10 cellular contexts compared by ENCODE assay signal in the genomic region with DNA sequence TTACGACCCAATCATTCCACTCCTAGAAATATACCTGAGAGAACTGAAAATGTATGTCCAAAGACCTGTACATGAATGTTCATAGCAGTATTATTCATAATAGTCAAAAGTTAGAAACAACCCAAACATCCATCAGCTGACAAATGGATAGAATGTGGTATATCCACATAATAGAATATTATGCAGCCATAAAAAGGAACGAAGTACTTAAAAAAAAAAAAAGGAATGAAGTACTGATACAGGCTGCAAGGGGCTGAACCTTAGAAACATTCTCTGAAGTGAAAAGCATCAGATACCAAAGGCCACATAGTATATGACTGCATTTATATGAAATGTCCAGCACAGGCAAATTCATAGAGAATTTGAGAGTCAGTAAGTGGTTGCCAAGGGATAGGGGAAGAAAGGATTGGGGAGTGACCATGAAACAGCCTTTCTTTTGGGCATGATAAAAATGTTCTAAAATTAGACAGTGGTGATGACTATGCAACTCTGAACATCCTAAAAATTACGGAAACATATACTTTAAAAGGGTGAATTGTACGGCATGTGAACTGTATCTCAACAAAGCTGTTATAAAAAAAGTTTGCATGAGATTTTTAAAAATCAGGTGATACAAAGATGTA. TPM values are rescaled to one million over a fixed set of nuclear protein-coding genes. Genes with fewer than 3 reads are reported as not detected.
A peak's percentile ranks its signal among the peaks of the same experiment; 100 is the strongest.
DNase-seq lines count a peak whose midpoint lies in the region; ATAC-seq and TF ChIP-seq lines count a peak whose summit lies in the region.
"Had no signal": no experiment of that assay in that cellular context is flagged by ENCODE, and none has a peak within 500 bp of the region (broad histone marks: within the 10 kb centered on the region; RNA-seq: fewer than 3 reads in every experiment).

No MANE protein-coding gene starts in this region.

- TF ChIP-seq POLR2A in sigmoid colon (IDR thresholded peaks at IDR 0.05), result no peak

- intact Hi-C loops in sigmoid colon (cut with DNase I), result no loop called here

- TF ChIP-seq CTCF in KMS-11 (conservative IDR thresholded peaks at IDR 0.05; ENCODE audit: low read depth, low read length), result no peak
- no peak for TF ChIP-seq CTCF in sigmoid colon (IDR thresholded peaks at IDR 0.05)

- H4K20me1 ChIP-seq in KMS-11 (ENCODE audit: insufficient read depth), result no peaks in the 10 kb centered on the region; the same call in 1 of the 2 replicates

- H3K4me1 Mint-ChIP-seq in activated naive CD8-positive, alpha-beta T cell treated with anti-CD3 and anti-CD28 coated beads for 36 hours, result peaks cover 69% of the 10 kb centered on the region

- H3K27me3 Mint-ChIP-seq in activated naive CD8-positive, alpha-beta T cell treated with anti-CD3 and anti-CD28 coated beads for 36 hours, result no peaks in the 10 kb centered on the region

- H3K36me3 ChIP-seq in KMS-11 (ENCODE audit: insufficient read depth) (no peaks in the 10 kb centered on the region), sigmoid colon (no peaks in the 10 kb centered on the region)
- H3K36me3 ChIP-seq: WERI-Rb-1 had no signal

- ATAC-seq in HG03378 (IDR thresholded peaks at IDR 0.05; ENCODE audit: unreplicated experiment), result no peak

- peak overlapping the region; percentile 91 for H3K4me3 Mint-ChIP-seq in activated naive CD8-positive, alpha-beta T cell treated with anti-CD3 and anti-CD28 coated beads for 36 hours

- H3K4me1 ChIP-seq in KMS-11 (ENCODE audit: low read depth, poor library complexity, severe bottlenecking), result peaks cover 50% of the 10 kb centered on the region
- H3K4me1 ChIP-seq in sigmoid colon, result peaks cover 4 to 19% (median 12%) of the 10 kb centered on the region in 4 donors

- peak overlapping the region; percentile 89 for H3K27ac Mint-ChIP-seq in activated naive CD8-positive, alpha-beta T cell treated with anti-CD3 and anti-CD28 coated beads for 36 hours

- DNase-seq in CD1c-positive myeloid dendritic cell (ENCODE audit: extremely low spot score), result peak; percentile 76
- DNase-seq in activated naive CD8-positive, alpha-beta T cell treated with anti-CD3 and anti-CD28 coated beads for 36 hours, result no peak
- peak; percentile 17 for DNase-seq in myocyte (ENCODE audit: low read depth)
- no peak for DNase-seq in sigmoid colon
- DNase-seq in NCI-H1436 (lab: John Stamatoyannopoulos, UW), result no peak
- DNase-seq in stimulated activated CD4-positive, alpha-beta T cell treated with anti-CD3 and anti-CD28 coated beads, Interleukin-2, amount 100 ng/mL, for 48 hours, result no peak
- DNase-seq: stimulated activated CD4-positive, alpha-beta T cell treated with anti-CD3 and anti-CD28 coated beads, Interleukin-1b, Interleukin-23, amount 100 ng/mL, for 48 hours; WERI-Rb-1 had no signal

- peaks cover 7% of the 10 kb centered on the region for H3K9me3 Mint-ChIP-seq in activated naive CD8-positive, alpha-beta T cell treated with anti-CD3 and anti-CD28 coated beads for 36 hours

- H3K9me3 ChIP-seq in sigmoid colon, result no peaks in the 10 kb centered on the region

- H3K79me2 ChIP-seq in KMS-11 (ENCODE audit: insufficient read depth, low read depth), result peaks cover 68% of the 10 kb centered on the region

- peaks cover 34% of the 10 kb centered on the region for H3K36me3 Mint-ChIP-seq in activated naive CD8-positive, alpha-beta T cell treated with anti-CD3 and anti-CD28 coated beads for 36 hours

- H2AFZ ChIP-seq in KMS-11 (ENCODE audit: low read depth), result no peak overlapping the region

- H3K27me3 ChIP-seq in KMS-11 (ENCODE audit: insufficient read depth, low read depth) (no peaks in the 10 kb centered on the region), sigmoid colon (no peaks in the 10 kb centered on the region)

- TF ChIP-seq EP300 in sigmoid colon (IDR thresholded peaks at IDR 0.05), result no peak

- H3K4me2 ChIP-seq in KMS-11, result peak overlapping the region; percentile 54

- H3K4me3 ChIP-seq in KMS-11 (IDR thresholded peaks at IDR 0.05; ENCODE audit: insufficient read depth, low read depth, low read length) (no peak overlapping the region), sigmoid colon (no peak overlapping the region)

- WGBS in sigmoid colon, 2 donors, result 89 to 94% methylated on average over 4 of the region's 4 CpGs

- no peak overlapping the region for H3K27ac ChIP-seq in KMS-11
- no peak overlapping the region for H3K27ac ChIP-seq in sigmoid colon
- H3K27ac ChIP-seq: WERI-Rb-1 had no signal

- H3K9ac ChIP-seq in KMS-11, result no peak overlapping the region

RNA-seq across cellular contexts. Expression of gene TPST2, which starts 1.8 kb away (rescaled TPM):
- 10 to 100 TPM; 32.1 to 35.0 TPM for total RNA-seq in activated naive CD8-positive, alpha-beta T cell treated with anti-CD3 and anti-CD28 coated beads for 36 hours
- total RNA-seq in myocyte (36.6 and 39.2 TPM in 2 replicates), sigmoid colon (10 to 100 TPM; 15.9 to 24.3 (median 17.2) TPM)
- polyA plus RNA-seq in myocyte (2012), result 87.4 TPM
- 10 to 100 TPM in 1 of 3 donors, 1 to 10 TPM in 2; 5.1 to 13.8 (median 5.4) TPM for polyA plus RNA-seq in sigmoid colon

RNA-seq across cellular contexts. Expression of gene CRYBB1, which starts 29.7 kb away (rescaled TPM):
- total RNA-seq in activated naive CD8-positive, alpha-beta T cell treated with anti-CD3 and anti-CD28 coated beads for 36 hours, result not detected
- not detected in 2 replicates for total RNA-seq in myocyte
- 0.16 TPM for polyA plus RNA-seq in myocyte (2012)
- total RNA-seq in sigmoid colon, result 1 to 10 TPM in 1 of 4 donors, under 1 TPM in 1, not detected in 2; 0.82 to 1.8 TPM
- polyA plus RNA-seq in sigmoid colon, result 1 to 10 TPM in 1 of 3 donors, under 1 TPM in 1, not detected in 1; 0.47 to 3.0 TPM

RNA-seq across cellular contexts. Expression of gene CRYBA4, which starts 33.7 kb away (rescaled TPM):
- total RNA-seq in activated naive CD8-positive, alpha-beta T cell treated with anti-CD3 and anti-CD28 coated beads for 36 hours, result not detected
- total RNA-seq in myocyte (not detected in 2 replicates), sigmoid colon (not detected)
- polyA plus RNA-seq in myocyte (2012), result not detected
- not detected for polyA plus RNA-seq in sigmoid colon

Comparison
In these comparisons a context has a peak if more than half of its experiments do, and no peak if none do; other contexts are left out.
1. DNase-seq: peak in CD1c-positive myeloid dendritic cell (single experiment) and myocyte (single experiment); none in activated naive CD8-positive, alpha-beta T cell treated with anti-CD3 and anti-CD28 coated beads for 36 hours (single experiment), sigmoid colon (single experiment), NCI-H1436 (single experiment) and stimulated activated CD4-positive, alpha-beta T cell treated with anti-CD3 and anti-CD28 coated beads, Interleukin-2, amount 100 ng/mL, for 48 hours (0 of 2).